Comparison of ENCODE assay signal across 1 cellular context in genomic region chr6:167671977-167672687, GRCh38.
TF ChIP-seq lines count a peak whose summit lies in the region.

No MANE protein-coding gene starts in this region.

TF ChIP-seq in HepG2, 621 proteins besides CTCF, POLR2A, EP300 and RAD21 (continued from another document):
- no peak for TF ChIP-seq ZNF691 (CRISPR knock-in tag; IDR thresholded peaks at IDR 0.05; ENCODE audit: borderline replicate concordance, low read depth)
- no peak for TF ChIP-seq PATZ1 (CRISPR knock-in tag; IDR thresholded peaks at IDR 0.05)
- no peak for TF ChIP-seq NPAS2 (CRISPR knock-in tag; IDR thresholded peaks at IDR 0.05; ENCODE audit: borderline replicate concordance)
- TF ChIP-seq ZFP82 (CRISPR knock-in tag; IDR thresholded peaks at IDR 0.05; ENCODE audit: borderline replicate concordance), result no peak
- peak; percentile 20; the same call in 1 of the 2 replicates for TF ChIP-seq ZHX1 (CRISPR knock-in tag; IDR thresholded peaks at IDR 0.05; ENCODE audit: low read depth)
- TF ChIP-seq NFIC (IDR thresholded peaks at IDR 0.05; ENCODE audit: low read length), result no peak
- no peak for TF ChIP-seq ATM (IDR thresholded peaks at IDR 0.05; ENCODE audit: borderline replicate concordance)
- no peak for TF ChIP-seq KMT2B (CRISPR knock-in tag; IDR thresholded peaks at IDR 0.05)
- TF ChIP-seq ZNF230 (CRISPR knock-in tag; IDR thresholded peaks at IDR 0.05), result no peak; the same call in 1 of the 2 replicates
- peak; percentile 3; the same call in 1 of the 2 replicates for TF ChIP-seq FOXC1 (CRISPR knock-in tag; IDR thresholded peaks at IDR 0.05; ENCODE audit: borderline replicate concordance)
- no peak for TF ChIP-seq FOSL2 (CRISPR knock-in tag; IDR thresholded peaks at IDR 0.05)
- TF ChIP-seq ZNF598 (CRISPR knock-in tag; IDR thresholded peaks at IDR 0.05; ENCODE audit: borderline replicate concordance), result no peak
- no peak for TF ChIP-seq DR1 (CRISPR knock-in tag; IDR thresholded peaks at IDR 0.05)
- TF ChIP-seq SNAPC2 (CRISPR knock-in tag; IDR thresholded peaks at IDR 0.05), result no peak
- no peak for TF ChIP-seq KDM1A (CRISPR knock-in tag; IDR thresholded peaks at IDR 0.05)
- no peak for TF ChIP-seq SKI (IDR thresholded peaks at IDR 0.05; ENCODE audit: partially characterized antibody)
- TF ChIP-seq MLX (CRISPR knock-in tag; IDR thresholded peaks at IDR 0.05), result no peak
- no peak for TF ChIP-seq ZNF775 (CRISPR knock-in tag; IDR thresholded peaks at IDR 0.05; ENCODE audit: borderline replicate concordance)
- TF ChIP-seq ARHGAP35 (CRISPR knock-in tag; IDR thresholded peaks at IDR 0.05; ENCODE audit: borderline replicate concordance), result peak; percentile 53; the same call in 1 of the 2 replicates
- no peak for TF ChIP-seq THAP8 (CRISPR knock-in tag; IDR thresholded peaks at IDR 0.05; ENCODE audit: borderline replicate concordance)
- TF ChIP-seq EEA1 (CRISPR knock-in tag; IDR thresholded peaks at IDR 0.05; ENCODE audit: borderline replicate concordance), result peak; percentile 67; the same call in 1 of the 2 replicates
- TF ChIP-seq CHD4 (IDR thresholded peaks at IDR 0.05; ENCODE audit: borderline replicate concordance, low read length), result 0 out of 2 replicates have a peak, but pooled peaks have one; percentile 56
- TF ChIP-seq NBN (conservative IDR thresholded peaks at IDR 0.05), result no peak
- TF ChIP-seq ZNF382 (CRISPR knock-in tag; IDR thresholded peaks at IDR 0.05; ENCODE audit: borderline replicate concordance), result no peak
- peak; percentile 59; the same call in 1 of the 2 replicates for TF ChIP-seq HOXA9 (CRISPR knock-in tag; IDR thresholded peaks at IDR 0.05; ENCODE audit: borderline replicate concordance)
- no peak for TF ChIP-seq YY1 (IDR thresholded peaks at IDR 0.05; ENCODE audit: insufficient read depth, insufficient replicate concordance, low read depth, low read length)
- TF ChIP-seq AHR (CRISPR knock-in tag; IDR thresholded peaks at IDR 0.05), result no peak
- TF ChIP-seq TFDP1 (CRISPR knock-in tag; IDR thresholded peaks at IDR 0.05; ENCODE audit: borderline replicate concordance), result no peak
- no peak for TF ChIP-seq ZNF407 (CRISPR knock-in tag; IDR thresholded peaks at IDR 0.05; ENCODE audit: not compliant biosample characterization)
- TF ChIP-seq MED8 (CRISPR knock-in tag; IDR thresholded peaks at IDR 0.05; ENCODE audit: insufficient replicate concordance), result no peak
- TF ChIP-seq ZSCAN29 (CRISPR knock-in tag; conservative IDR thresholded peaks at IDR 0.05), result no peak
- no peak for TF ChIP-seq POLR2AphosphoS5 (IDR thresholded peaks at IDR 0.05; ENCODE audit: low read depth, low read length)
- peak; percentile 17; the same call in 1 of the 2 replicates for TF ChIP-seq ZNF576 (CRISPR knock-in tag; IDR thresholded peaks at IDR 0.05)
- no peak for TF ChIP-seq HDAC1 (CRISPR knock-in tag; IDR thresholded peaks at IDR 0.05)
- TF ChIP-seq POGZ (CRISPR knock-in tag; IDR thresholded peaks at IDR 0.05), result peak; percentile 64; the same call in 1 of the 2 replicates
- TF ChIP-seq ZSCAN25 (CRISPR knock-in tag; IDR thresholded peaks at IDR 0.05), result no peak
- TF ChIP-seq ZNF878 (CRISPR knock-in tag; IDR thresholded peaks at IDR 0.05), result no peak
- TF ChIP-seq RERE (CRISPR knock-in tag; IDR thresholded peaks at IDR 0.05; ENCODE audit: low read depth), result no peak
TF ChIP-seq in HepG2: peak in this region for 65.
